ENCODE assay signal across 23 cellular contexts in the genomic region with DNA sequence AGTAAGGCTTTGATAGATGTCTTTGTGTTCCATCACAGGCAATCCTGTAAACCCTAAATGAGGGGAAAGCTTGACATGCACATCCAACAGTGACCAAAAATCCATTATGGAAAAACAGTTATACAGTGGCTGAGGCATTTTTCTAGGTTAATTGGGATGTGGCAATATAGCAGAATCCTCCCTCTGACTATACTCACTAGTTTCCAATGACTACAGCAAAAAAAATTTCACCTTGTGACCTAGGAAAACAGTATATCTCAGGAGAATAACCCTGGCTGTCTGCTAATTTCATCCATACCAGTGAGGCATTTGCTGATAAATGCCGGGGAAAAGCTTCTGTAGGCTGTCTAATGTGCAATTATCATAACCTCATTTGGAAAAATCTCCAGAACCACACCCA. TPM values are rescaled to one million over a fixed set of nuclear protein-coding genes. Genes with fewer than 3 reads are reported as not detected.
DNase-seq lines count a peak whose midpoint lies in the region; ATAC-seq and TF ChIP-seq lines count a peak whose summit lies in the region.
"Had no signal": no experiment of that assay in that cellular context is flagged by ENCODE, and none has a peak within 500 bp of the region (broad histone marks: within the 10 kb centered on the region; RNA-seq: fewer than 3 reads in every experiment).

No MANE protein-coding gene starts in this region.

- no peak overlapping the region for H3K27ac Mint-ChIP-seq in naive thymus-derived CD4-positive, alpha-beta T cell
- H3K27ac Mint-ChIP-seq: activated naive CD8-positive, alpha-beta T cell treated with anti-CD3 and anti-CD28 coated beads for 36 hours; activated T-helper 1 cell treated with anti-CD3 and anti-CD28 coated beads, Interleukin-12 subunit alpha, Interleukin-12 subunit beta, Interleukin-2, Interleukin-4 antibody, amounts not matched to agents 30 ng/mL and 10 ng/mL and 1 ng/mL, durations not matched to agents 14 hours and 24 hours and 36 hours had no signal

- H3K4me3 ChIP-seq in RWPE2 (ENCODE audit: severe bottlenecking) (no peak overlapping the region), fibroblast of pulmonary artery (replicated peaks; ENCODE audit: low read depth, low read length) (no peak overlapping the region), smooth muscle cell (no peak overlapping the region), aorta (ENCODE audit: low read length in 2 of 2) (no peak overlapping the region), SK-N-SH (ENCODE audit: low read depth in 2 of 2, low read length in 1 of 2) (no peak overlapping the region)
- no peak overlapping the region for H3K4me3 ChIP-seq in naive thymus-derived CD4-positive, alpha-beta T cell (ENCODE audit: low read length)
- H3K4me3 ChIP-seq: GM12878, K562 had no signal

- H3K36me3 ChIP-seq in RWPE2 (ENCODE audit: low read depth): no peaks in the 10 kb centered on the region
- H3K36me3 ChIP-seq in smooth muscle cell (ENCODE audit: low read depth): no peaks in the 10 kb centered on the region
- H3K36me3 ChIP-seq in aorta (ENCODE audit: control insufficient read depth in 1 of 2, insufficient read depth in 2 of 2, low read length in 1 of 2): no peaks in the 10 kb centered on the region
- no peaks in the 10 kb centered on the region for H3K36me3 ChIP-seq in naive thymus-derived CD4-positive, alpha-beta T cell (ENCODE audit: control insufficient read depth in 2 of 3, insufficient read depth in 3 of 3, low read length in 3 of 3)
- H3K36me3 ChIP-seq in SK-N-SH (replicated peaks in 1 of 2; ENCODE audit: control insufficient read depth in 1 of 2, insufficient read depth in 2 of 2, low read length in 1 of 2): no peaks in the 10 kb centered on the region
- H3K36me3 ChIP-seq: BE2C had no signal

- no peaks in the 10 kb centered on the region for H3K9me2 ChIP-seq in SK-N-SH

- ATAC-seq in RWPE2 (ENCODE audit: low read depth): peak; percentile 68
- no peak for ATAC-seq in aorta (ENCODE audit: low FRiP score)
- ATAC-seq in naive thymus-derived CD4-positive, alpha-beta T cell: no peak
- ATAC-seq: activated CD4-positive, CD25-positive, alpha-beta regulatory T cell treated with anti-CD3 and anti-CD28 coated beads, Interleukin-2, amount 50 U/mL, for 24 hours; GM12878; K562; left ventricle myocardium superior had no signal

- H2AFZ ChIP-seq in smooth muscle cell (ENCODE audit: low read depth) (peak overlapping the region; percentile 36), SK-N-SH (ENCODE audit: low read depth) (no peak overlapping the region)

- H3K4me3 Mint-ChIP-seq in naive thymus-derived CD4-positive, alpha-beta T cell: no peak overlapping the region
- H3K4me3 Mint-ChIP-seq: activated naive CD8-positive, alpha-beta T cell treated with anti-CD3 and anti-CD28 coated beads for 36 hours; activated T-helper 1 cell treated with anti-CD3 and anti-CD28 coated beads, Interleukin-12 subunit alpha, Interleukin-12 subunit beta, Interleukin-2, Interleukin-4 antibody, amounts not matched to agents 30 ng/mL and 10 ng/mL and 1 ng/mL, durations not matched to agents 14 hours and 24 hours and 36 hours had no signal

- DNase-seq in GM04503 (ENCODE audit: low read depth) (peak; percentile 59), RWPE2 (ENCODE audit: low spot score) (no peak), fibroblast of pulmonary artery (ENCODE audit: low read depth) (peak; percentile 34), smooth muscle cell (lab: John Stamatoyannopoulos, UW; ENCODE audit: unreplicated experiment) (no peak), aorta (no peak), SK-N-SH (no peak)
- no peak for DNase-seq in naive thymus-derived CD4-positive, alpha-beta T cell
- DNase-seq: activated naive CD8-positive, alpha-beta T cell treated with anti-CD3 and anti-CD28 coated beads for 36 hours; BE2C; caudate nucleus; erythroblast; head of caudate nucleus; left ventricle myocardium superior; MV-4-11; NCI-H187 treated with DMSO at 0.1 percent for 48 hours; nucleus accumbens had no signal

- H3F3A ChIP-seq in smooth muscle cell (ENCODE audit: low read depth) (peaks cover 3% of the 10 kb centered on the region), SK-N-SH (replicated peaks; ENCODE audit: insufficient read depth) (no peaks in the 10 kb centered on the region)

- TF ChIP-seq RAD21 in SK-N-SH (IDR thresholded peaks at IDR 0.05; ENCODE audit: low read length): no peak

- no peak overlapping the region for H3K4me2 ChIP-seq in smooth muscle cell
- H3K4me2 ChIP-seq in SK-N-SH: no peak overlapping the region

- no peaks in the 10 kb centered on the region for H3K27me3 ChIP-seq in RWPE2 (ENCODE audit: insufficient read depth, poor library complexity, severe bottlenecking)
- no peaks in the 10 kb centered on the region for H3K27me3 ChIP-seq in smooth muscle cell (ENCODE audit: low read depth)
- no peaks in the 10 kb centered on the region for H3K27me3 ChIP-seq in aorta (ENCODE audit: control insufficient read depth in 1 of 2, insufficient read depth in 2 of 2, low read length in 1 of 2)
- no peaks in the 10 kb centered on the region for H3K27me3 ChIP-seq in naive thymus-derived CD4-positive, alpha-beta T cell (ENCODE audit: control insufficient read depth in 2 of 2, insufficient read depth in 2 of 2, low read length in 2 of 2)
- no peaks in the 10 kb centered on the region for H3K27me3 ChIP-seq in SK-N-SH (ENCODE audit: insufficient read depth)
- H3K27me3 ChIP-seq: BE2C had no signal

- peaks cover 0 to 24% (median 9%) of the 10 kb centered on the region in 11 donors for H3K9me3 Mint-ChIP-seq in naive thymus-derived CD4-positive, alpha-beta T cell

- TF ChIP-seq EP300 in SK-N-SH (IDR thresholded peaks at IDR 0.05; ENCODE audit: borderline replicate concordance in 1 of 2, low read depth in 1 of 2, low read length in 1 of 2): no peak

- TF ChIP-seq CTCF in RWPE2 (IDR thresholded peaks at IDR 0.05; ENCODE audit: poor library complexity, severe bottlenecking) (no peak), fibroblast of pulmonary artery (IDR thresholded peaks at IDR 0.05; ENCODE audit: low read length, missing control alignments) (no peak), smooth muscle cell (IDR thresholded peaks at IDR 0.05; ENCODE audit: borderline replicate concordance, insufficient read depth, poor library complexity, severe bottlenecking) (no peak), SK-N-SH (IDR thresholded peaks at IDR 0.05) (no peak)

- H3K27me3 Mint-ChIP-seq in naive thymus-derived CD4-positive, alpha-beta T cell: peaks cover 0 to 20% (median 13%) of the 10 kb centered on the region in 5 donors

- CTCF ChIA-PET in naive thymus-derived CD4-positive, alpha-beta T cell (lab: Charles Lee): no interaction called here
- CTCF ChIA-PET in SK-N-SH (lab: Yijun Ruan, JAX): no interaction called here

- H4K20me1 ChIP-seq in smooth muscle cell (ENCODE audit: low read depth): no peaks in the 10 kb centered on the region
- H4K20me1 ChIP-seq in SK-N-SH (ENCODE audit: insufficient read depth): no peaks in the 10 kb centered on the region

- H3K27ac ChIP-seq in RWPE2 (ENCODE audit: poor library complexity, severe bottlenecking) (no peak overlapping the region), smooth muscle cell (ENCODE audit: low read depth) (peak overlapping the region; percentile 94), aorta (ENCODE audit: low read depth in 1 of 2, low read length in 2 of 2) (no peak overlapping the region), SK-N-SH (ENCODE audit: low read depth in 2 of 2, low read length in 1 of 2) (no peak overlapping the region)
- no peak overlapping the region for H3K27ac ChIP-seq in naive thymus-derived CD4-positive, alpha-beta T cell (ENCODE audit: low read depth, low read length)
- H3K27ac ChIP-seq: HL-60 had no signal

- no peaks in the 10 kb centered on the region for H3K4me1 ChIP-seq in RWPE2 (ENCODE audit: insufficient read depth, poor library complexity, severe bottlenecking)
- peaks cover 26% of the 10 kb centered on the region for H3K4me1 ChIP-seq in smooth muscle cell (ENCODE audit: low read depth)
- no peaks in the 10 kb centered on the region for H3K4me1 ChIP-seq in aorta (ENCODE audit: control insufficient read depth in 1 of 2, insufficient read depth in 2 of 2, low read length in 2 of 2)
- H3K4me1 ChIP-seq in naive thymus-derived CD4-positive, alpha-beta T cell (ENCODE audit: control insufficient read depth in 2 of 2, insufficient read depth in 2 of 2, low read length in 2 of 2): no peaks in the 10 kb centered on the region
- no peaks in the 10 kb centered on the region for H3K4me1 ChIP-seq in SK-N-SH (ENCODE audit: control insufficient read depth in 1 of 2, insufficient read depth in 2 of 2, low read depth in 1 of 2, low read length in 1 of 2)
- H3K4me1 ChIP-seq: BE2C had no signal

- H3K4me1 Mint-ChIP-seq in naive thymus-derived CD4-positive, alpha-beta T cell: no peaks in the 10 kb centered on the region
- H3K4me1 Mint-ChIP-seq: activated naive CD8-positive, alpha-beta T cell treated with anti-CD3 and anti-CD28 coated beads for 36 hours had no signal

- intact Hi-C loops in aorta (cut with DNase I): no loop called here
- intact Hi-C loops in naive thymus-derived CD4-positive, alpha-beta T cell (cut with micrococcal nuclease): no loop called here

- POLR2A ChIA-PET in naive thymus-derived CD4-positive, alpha-beta T cell (lab: Charles Lee): no interaction called here
- POLR2A ChIA-PET in SK-N-SH (lab: Yijun Ruan, JAX): no interaction called here

- H3K79me2 ChIP-seq in smooth muscle cell (ENCODE audit: low read depth) (no peaks in the 10 kb centered on the region), SK-N-SH (ENCODE audit: insufficient read depth) (no peaks in the 10 kb centered on the region)

- no peaks in the 10 kb centered on the region for H3K36me3 Mint-ChIP-seq in naive thymus-derived CD4-positive, alpha-beta T cell
- H3K36me3 Mint-ChIP-seq: activated naive CD8-positive, alpha-beta T cell treated with anti-CD3 and anti-CD28 coated beads for 36 hours had no signal

- WGBS in smooth muscle cell (ENCODE audit: low lambda C conversion rate): 27% methylated on average over 1 of the region's 1 CpG
- WGBS in aorta, 2 donors: 44 to 61% methylated on average over 1 of the region's 1 CpG
- WGBS in SK-N-SH (ENCODE audit: low lambda C conversion rate): 0% methylated on average over 1 of the region's 1 CpG

- H3K9ac ChIP-seq in smooth muscle cell (ENCODE audit: low read depth): peak overlapping the region; percentile 76
- no peak overlapping the region for H3K9ac ChIP-seq in SK-N-SH

- H3K9me3 ChIP-seq in RWPE2 (ENCODE audit: severe bottlenecking) (no peaks in the 10 kb centered on the region), smooth muscle cell (replicated peaks; ENCODE audit: low read depth) (peaks cover under 1% of the 10 kb centered on the region), aorta (ENCODE audit: control insufficient read depth, low read length) (peaks cover 1% of the 10 kb centered on the region), SK-N-SH (no peaks in the 10 kb centered on the region)
- peaks cover 0 to 13% (median 0%) of the 10 kb centered on the region in 3 experiments for H3K9me3 ChIP-seq in naive thymus-derived CD4-positive, alpha-beta T cell (ENCODE audit: control insufficient read depth in 2 of 3, low read length in 3 of 3)
- H3K9me3 ChIP-seq: BE2C had no signal

RNA-seq across cellular contexts. Expression of gene SNCAIP, which starts 49.9 kb away (rescaled TPM):
- total RNA-seq in smooth muscle cell (7.2 and 15.5 TPM in 2 replicates), aorta (10 to 100 TPM in 1 of 2 donors, 1 to 10 TPM in 1; 9.7 to 14.7 TPM)
- polyA plus RNA-seq in smooth muscle cell (7.0 and 8.0 TPM in 2 replicates), aorta (1 to 10 TPM; 3.6 to 8.4 TPM), SK-N-SH (2012; rRNA removed) (0.08 TPM in 1 of 2 replicates, not detected in the other)
- total RNA-seq in naive thymus-derived CD4-positive, alpha-beta T cell: under 1 TPM in 1 of 5 experiments, not detected in 4; 0.17 TPM
- not detected for polyA plus RNA-seq in naive thymus-derived CD4-positive, alpha-beta T cell
- polyA plus RNA-seq in SK-N-SH (2012; cell fraction: cytosol; rRNA removed): 0.08 and 0.09 TPM in 2 replicates
- polyA plus RNA-seq in SK-N-SH (2012; cell fraction: nucleus; rRNA removed): 0.04 and 0.06 TPM in 2 replicates
- total RNA-seq: activated CD8-positive, alpha-beta memory T cell treated with anti-CD3 and anti-CD28 coated beads for 36 hours; activated naive CD8-positive, alpha-beta T cell treated with anti-CD3 and anti-CD28 coated beads for 36 hours; activated T-helper 1 cell treated with anti-CD3 and anti-CD28 coated beads, Interleukin-12 subunit alpha, Interleukin-12 subunit beta, Interleukin-2, Interleukin-4 antibody, amounts not matched to agents 30 ng/mL and 10 ng/mL and 1 ng/mL, durations not matched to agents 14 hours and 24 hours and 36 hours; G401; K562 had no signal

Comparison
In these comparisons a context has a peak if more than half of its experiments do, and no peak if none do; other contexts are left out.
1. DNase-seq: peak in GM04503 (single experiment) and fibroblast of pulmonary artery (single experiment); none in RWPE2 (single experiment), smooth muscle cell (single experiment), aorta (0 of 2), naive thymus-derived CD4-positive, alpha-beta T cell (0 of 9) and SK-N-SH (single experiment).